1 cellular context compared by ENCODE assay signal in genomic region chr4:174381419-174381818, GRCh38.
TF ChIP-seq lines count a peak whose summit lies in the region.

No MANE protein-coding gene starts in this region.

TF ChIP-seq in K562, 482 proteins besides CTCF, POLR2A, EP300 and RAD21 (continued from another document and continues in another):
- no peak for TF ChIP-seq MGA (IDR thresholded peaks at IDR 0.05)
- no peak for TF ChIP-seq THRB (CRISPR knock-in tag; conservative IDR thresholded peaks at IDR 0.05)
- no peak for TF ChIP-seq ZBTB5 (IDR thresholded peaks at IDR 0.05)
- no peak for TF ChIP-seq ADNP (tag; IDR thresholded peaks at IDR 0.05)
- no peak for TF ChIP-seq FUS (optimal IDR thresholded peaks at IDR 0.05; ENCODE audit: low read depth, low read length)
- peak; percentile 22; the same call in 1 of the 2 replicates for TF ChIP-seq ZNF695 (CRISPR knock-in tag; IDR thresholded peaks at IDR 0.05)
- TF ChIP-seq, protein P1, sequence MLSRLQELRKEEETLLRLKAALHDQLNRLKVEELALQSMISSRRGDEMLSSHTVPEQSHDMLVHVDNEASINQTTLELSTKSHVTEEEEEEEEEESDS (CRISPR knock-in tag; IDR thresholded peaks at IDR 0.05): no peak
- no peak for TF ChIP-seq ZNF232 (CRISPR knock-in tag; IDR thresholded peaks at IDR 0.05)
- no peak for TF ChIP-seq REST (CRISPR knock-in tag; IDR thresholded peaks at IDR 0.05; ENCODE audit: low read depth)
- TF ChIP-seq LCOR (CRISPR knock-in tag; IDR thresholded peaks at IDR 0.05): no peak
- no peak for TF ChIP-seq ELF4 (CRISPR knock-in tag; IDR thresholded peaks at IDR 0.05)
- TF ChIP-seq MED1 (CRISPR knock-in tag; IDR thresholded peaks at IDR 0.05; ENCODE audit: borderline replicate concordance): no peak
- TF ChIP-seq ZNF707 (CRISPR knock-in tag; conservative IDR thresholded peaks at IDR 0.05): no peak
- no peak for TF ChIP-seq RBM39 (optimal IDR thresholded peaks at IDR 0.05; ENCODE audit: low read depth, low read length)
- no peak for TF ChIP-seq ZNF511 (CRISPR knock-in tag; IDR thresholded peaks at IDR 0.05)
- 0 out of 2 replicates have a peak, but pooled peaks have one; percentile 71 for TF ChIP-seq ZNF23 (CRISPR knock-in tag; IDR thresholded peaks at IDR 0.05)
- TF ChIP-seq SETDB1 (IDR thresholded peaks at IDR 0.05; ENCODE audit: low read length): no peak
- TF ChIP-seq, protein P2, sequence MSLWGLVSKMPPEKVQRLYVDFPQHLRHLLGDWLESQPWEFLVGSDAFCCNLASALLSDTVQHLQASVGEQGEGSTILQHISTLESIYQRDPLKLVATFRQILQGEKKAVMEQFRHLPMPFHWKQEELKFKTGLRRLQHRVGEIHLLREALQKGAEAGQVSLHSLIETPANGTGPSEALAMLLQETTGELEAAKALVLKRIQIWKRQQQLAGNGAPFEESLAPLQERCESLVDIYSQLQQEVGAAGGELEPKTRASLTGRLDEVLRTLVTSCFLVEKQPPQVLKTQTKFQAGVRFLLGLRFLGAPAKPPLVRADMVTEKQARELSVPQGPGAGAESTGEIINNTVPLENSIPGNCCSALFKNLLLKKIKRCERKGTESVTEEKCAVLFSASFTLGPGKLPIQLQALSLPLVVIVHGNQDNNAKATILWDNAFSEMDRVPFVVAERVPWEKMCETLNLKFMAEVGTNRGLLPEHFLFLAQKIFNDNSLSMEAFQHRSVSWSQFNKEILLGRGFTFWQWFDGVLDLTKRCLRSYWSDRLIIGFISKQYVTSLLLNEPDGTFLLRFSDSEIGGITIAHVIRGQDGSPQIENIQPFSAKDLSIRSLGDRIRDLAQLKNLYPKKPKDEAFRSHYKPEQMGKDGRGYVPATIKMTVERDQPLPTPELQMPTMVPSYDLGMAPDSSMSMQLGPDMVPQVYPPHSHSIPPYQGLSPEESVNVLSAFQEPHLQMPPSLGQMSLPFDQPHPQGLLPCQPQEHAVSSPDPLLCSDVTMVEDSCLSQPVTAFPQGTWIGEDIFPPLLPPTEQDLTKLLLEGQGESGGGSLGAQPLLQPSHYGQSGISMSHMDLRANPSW (CRISPR knock-in tag; IDR thresholded peaks at IDR 0.05): no peak
- no peak for TF ChIP-seq RBM17 (IDR thresholded peaks at IDR 0.05; ENCODE audit: borderline replicate concordance, low read depth, low read length)
- no peak for TF ChIP-seq PCBP2 (IDR thresholded peaks at IDR 0.05; ENCODE audit: low read depth, low read length, poor library complexity, severe bottlenecking)
- no peak for TF ChIP-seq BRD4 (IDR thresholded peaks at IDR 0.05)
- TF ChIP-seq HNRNPUL1 (IDR thresholded peaks at IDR 0.05; ENCODE audit: low read length): no peak
- no peak for TF ChIP-seq SIN3B (IDR thresholded peaks at IDR 0.05; ENCODE audit: low read depth)
- TF ChIP-seq EWSR1 (IDR thresholded peaks at IDR 0.05; ENCODE audit: borderline replicate concordance, low read depth, partially characterized antibody): no peak
- TF ChIP-seq SP1 (CRISPR knock-in tag; IDR thresholded peaks at IDR 0.05): no peak
- TF ChIP-seq ZBTB26 (CRISPR knock-in tag; IDR thresholded peaks at IDR 0.05): 0 out of 2 replicates have a peak, but pooled peaks have one; percentile 22
- TF ChIP-seq, protein P3, sequence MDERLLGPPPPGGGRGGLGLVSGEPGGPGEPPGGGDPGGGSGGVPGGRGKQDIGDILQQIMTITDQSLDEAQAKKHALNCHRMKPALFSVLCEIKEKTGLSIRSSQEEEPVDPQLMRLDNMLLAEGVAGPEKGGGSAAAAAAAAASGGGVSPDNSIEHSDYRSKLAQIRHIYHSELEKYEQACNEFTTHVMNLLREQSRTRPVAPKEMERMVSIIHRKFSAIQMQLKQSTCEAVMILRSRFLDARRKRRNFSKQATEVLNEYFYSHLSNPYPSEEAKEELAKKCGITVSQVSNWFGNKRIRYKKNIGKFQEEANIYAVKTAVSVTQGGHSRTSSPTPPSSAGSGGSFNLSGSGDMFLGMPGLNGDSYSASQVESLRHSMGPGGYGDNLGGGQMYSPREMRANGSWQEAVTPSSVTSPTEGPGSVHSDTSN (CRISPR knock-in tag; IDR thresholded peaks at IDR 0.05; ENCODE audit: low read depth): no peak
- TF ChIP-seq, protein P3 (tag; conservative IDR thresholded peaks at IDR 0.05; ENCODE audit: low read depth): no peak
- TF ChIP-seq GATA2 (CRISPR knock-in tag; IDR thresholded peaks at IDR 0.05): no peak
- peak; percentile 48; the same call in 1 of the 2 replicates for TF ChIP-seq RFX7 (CRISPR knock-in tag; IDR thresholded peaks at IDR 0.05)
